Comparison of ENCODE assay signal across 21 cellular contexts in genomic region chr2:78896536-78896935, GRCh38.
"Had no signal": no experiment of that assay in that cellular context is flagged by ENCODE, and none has a peak within 500 bp of the region (broad histone marks: within the 10 kb centered on the region; RNA-seq: fewer than 3 reads in every experiment).

No MANE protein-coding gene starts in this region.

- H3K27me3 ChIP-seq: SJSA1 had no signal

- H3K4me1 ChIP-seq: SJSA1 had no signal

- DNase-seq: IMR-90; Kasumi-1; KG1; MM.1S; NCI-H1092 treated with DMSO at 0.1 percent for 48 hours; NCI-H1436; NCI-H187; NCI-H2029; NCI-H2081 treated with DMSO at 0.1 percent for 48 hours; NCI-H2227 treated with DMSO at 0.1 percent for 48 hours; NCI-H524; NCI-H526 treated with DMSO at 0.1 percent for 48 hours; NCI-H748 treated with DMSO at 0.1 percent for 48 hours; NK-92 treated with Interleukin-12 subunit alpha and Interleukin-12 subunit beta, amount 100 ng/mL, for 24 hours; Right ventricle myocardium superior; RPMI8226; SIG-M5 had no signal

- ATAC-seq: HepG2 had no signal

- H3K27ac ChIP-seq: SJSA1, SK-N-MC had no signal

- H3K36me3 ChIP-seq: SJSA1 had no signal

- FAIRE-seq: HepG2, RCC 7860 had no signal

- H3K4me3 ChIP-seq: SJSA1, SK-N-MC had no signal
